In genomic region chr10:50988792-50989191, GRCh38 we compare ENCODE assay signal across 9 cellular contexts.
DNase-seq lines count a peak whose midpoint lies in the region; ATAC-seq, FAIRE-seq and TF ChIP-seq lines count a peak whose summit lies in the region.
"Had no signal": no experiment of that assay in that cellular context is flagged by ENCODE, and none has a peak within 500 bp of the region (broad histone marks: within the 10 kb centered on the region; RNA-seq: fewer than 3 reads in every experiment).

No MANE protein-coding gene starts in this region.

- ATAC-seq in HepG2 (no peak), GM21528 (IDR thresholded peaks at IDR 0.05; ENCODE audit: low FRiP score, unreplicated experiment) (no peak)

- no peak for FAIRE-seq in HepG2 (lab: Jason Lieb, UNC)
- FAIRE-seq in islet of Langerhans (lab: Jason Lieb, UNC): peak; percentile 95

- intact Hi-C loops in HepG2 (cut with micrococcal nuclease; ENCODE audit: unreplicated experiment): no loop called here

- peak; percentile 56 for TF ChIP-seq RAD21 in liver (IDR thresholded peaks at IDR 0.05)
- TF ChIP-seq RAD21 in HepG2 (CRISPR knock-in tag; IDR thresholded peaks at IDR 0.05): no peak

- no peaks in the 10 kb centered on the region for H3K79me2 ChIP-seq in HepG2 (ENCODE audit: insufficient read depth, low read length)

- peaks cover 3 to 17% (median 10%) of the 10 kb centered on the region in 4 donors for H3K4me1 ChIP-seq in liver (ENCODE audit: control insufficient read depth in 4 of 4, insufficient read depth in 4 of 4, low read length in 3 of 4)
- H3K4me1 ChIP-seq in HepG2 (ENCODE audit: insufficient read depth, low read length): 0 out of 2 replicates have a peak, but pooled peaks cover 8% of the 10 kb centered on the region

- TF ChIP-seq CTCF in liver (IDR thresholded peaks at IDR 0.05; ENCODE audit: low read depth, low read length, missing input control): peak; percentile 26
- TF ChIP-seq CTCF in HepG2 (CRISPR knock-in tag; IDR thresholded peaks at IDR 0.05): no peak
- TF ChIP-seq CTCF in WI38 (IDR thresholded peaks at IDR 0.05; ENCODE audit: low read depth, low read length): 0 out of 2 replicates have a peak, but pooled peaks have one; percentile 17

- no peak overlapping the region for H2AFZ ChIP-seq in HepG2 (ENCODE audit: low read length)

- no peaks in the 10 kb centered on the region for H3K36me3 ChIP-seq in liver (ENCODE audit: control insufficient read depth in 4 of 4, insufficient read depth in 3 of 4, low read depth in 1 of 4, low read length in 3 of 4)
- no peaks in the 10 kb centered on the region for H3K36me3 ChIP-seq in HepG2 (replicated peaks in 1 of 2; ENCODE audit: control insufficient read depth in 1 of 2, insufficient read depth in 2 of 2, low read length in 2 of 2)
- no peaks in the 10 kb centered on the region for H3K36me3 ChIP-seq in H7 (replicated peaks; ENCODE audit: control insufficient read depth, insufficient read depth, low read length)

- H3K4me3 ChIP-seq in liver (ENCODE audit: low read depth in 1 of 3, low read length in 3 of 3) (no peak overlapping the region), HepG2 (replicated peaks in 1 of 3; ENCODE audit: insufficient read depth in 1 of 3, low read depth in 2 of 3, low read length in 3 of 3) (no peak overlapping the region), WI38 (ENCODE audit: low read depth, low read length) (no peak overlapping the region), H7 (ENCODE audit: insufficient read depth, low read depth, low read length) (no peak overlapping the region)

- H3K9me3 ChIP-seq in liver (ENCODE audit: control insufficient read depth in 4 of 4, low read length in 3 of 4): peaks cover 0 to 1% (median 0%) of the 10 kb centered on the region in 4 donors
- no peaks in the 10 kb centered on the region for H3K9me3 ChIP-seq in HepG2 (ENCODE audit: low read length)

- WGBS in liver: 53% methylated on average over 4 of the region's 4 CpGs
- WGBS in HepG2 (ENCODE audit: low lambda C conversion rate): 40% methylated on average over 4 of the region's 4 CpGs

- H3K9ac ChIP-seq in liver (ENCODE audit: low read depth in 1 of 2, low read length in 2 of 2) (no peak overlapping the region), HepG2 (ENCODE audit: insufficient read depth, low read depth, low read length) (no peak overlapping the region)

- in situ Hi-C loops in HepG2 (cut with HindIII; ENCODE audit: extremely low pct_ligation_motif_present, low pct_unique_long_range_greater_than_20kb): no loop called here

- H3K27me3 ChIP-seq in liver (ENCODE audit: control insufficient read depth in 4 of 4, insufficient read depth in 4 of 4, low read length in 3 of 4) (peaks cover 0 to 9% (median 3%) of the 10 kb centered on the region in 4 donors), HepG2 (ENCODE audit: control insufficient read depth in 1 of 2, insufficient read depth in 2 of 2, low read length in 2 of 2) (peaks cover 6 to 38% of the 10 kb centered on the region in 2 experiments), H7 (ENCODE audit: control insufficient read depth, insufficient read depth, low read length) (peaks cover 44% of the 10 kb centered on the region)

- BruUV-seq in HepG2 (replicated peaks; lab: Mats Ljungman, UMichigan): no TSS peak

- no peaks in the 10 kb centered on the region for H4K20me1 ChIP-seq in HepG2 (ENCODE audit: insufficient read depth, low read length)

- no peak overlapping the region for H3K4me2 ChIP-seq in HepG2 (ENCODE audit: low read depth, low read length)

- no peak for TF ChIP-seq POLR2A in HepG2 (IDR thresholded peaks at IDR 0.05; ENCODE audit: insufficient read depth in 1 of 2, low read depth in 2 of 2, low read length in 2 of 2)

- no peak for TF ChIP-seq EP300 in HepG2 (IDR thresholded peaks at IDR 0.05; ENCODE audit: low read depth in 2 of 2, low read length in 2 of 2)
- no peak for TF ChIP-seq EP300 in HepG2 (CRISPR knock-in tag; IDR thresholded peaks at IDR 0.05; ENCODE audit: borderline replicate concordance)

- DNase-seq in HepG2 (ENCODE audit: low spot score) (no peak), MV-4-11 (lab: John Stamatoyannopoulos, UW) (no peak), H7 (no peak), NCI-H187 (lab: John Stamatoyannopoulos, UW) (no peak)
- DNase-seq: stimulated activated CD4-positive, alpha-beta T cell treated with anti-CD3 and anti-CD28 coated beads, Interleukin-12 subunit alpha, Interleukin-12 subunit beta, amount 100 ng/mL, for 4 hours had no signal

- POLR2A ChIA-PET in HepG2 (lab: Yijun Ruan, JAX): no interaction called here

- H3K27ac ChIP-seq in liver (ENCODE audit: low read depth in 1 of 2, low read length in 2 of 2): no peak overlapping the region
- no peak overlapping the region for H3K27ac ChIP-seq in HepG2 (ENCODE audit: extremely low read length, insufficient read depth, low read length)

- CTCF ChIA-PET in HepG2 (lab: Yijun Ruan, JAX; ENCODE audit: low intra/inter-chr PET ratio, low total read pairs): no interaction called here

TF ChIP-seq in liver, 16 proteins besides CTCF, POLR2A, EP300 and RAD21 (continues in another document):
- TF ChIP-seq YY1 (IDR thresholded peaks at IDR 0.05) (no peak), REST (IDR thresholded peaks at IDR 0.05) (no peak), ATF3 (IDR thresholded peaks at IDR 0.05) (no peak), GABPA (IDR thresholded peaks at IDR 0.05 in 1 of 2, conservative IDR thresholded peaks at IDR 0.05 in 1 of 2) (no peak), EGR1 (IDR thresholded peaks at IDR 0.05; ENCODE audit: low read depth in 2 of 2) (no peak)

TF ChIP-seq in HepG2, 621 proteins besides CTCF, POLR2A, EP300 and RAD21:
- no peak for TF ChIP-seq RFX1 (IDR thresholded peaks at IDR 0.05)
- no peak for TF ChIP-seq ZNF547 (CRISPR knock-in tag; IDR thresholded peaks at IDR 0.05)
- no peak for TF ChIP-seq HDAC2 (CRISPR knock-in tag; IDR thresholded peaks at IDR 0.05)
- no peak for TF ChIP-seq GPN1 (CRISPR knock-in tag; IDR thresholded peaks at IDR 0.05; ENCODE audit: borderline replicate concordance)
- TF ChIP-seq NKX3-1 (CRISPR knock-in tag; IDR thresholded peaks at IDR 0.05): no peak
- TF ChIP-seq ZNF264 (CRISPR knock-in tag; IDR thresholded peaks at IDR 0.05): no peak
- TF ChIP-seq BCLAF1 (IDR thresholded peaks at IDR 0.05): no peak
- TF ChIP-seq CREBL2 (CRISPR knock-in tag; IDR thresholded peaks at IDR 0.05; ENCODE audit: borderline replicate concordance): no peak
TF ChIP-seq in HepG2: peak in this region for 0.
